In genomic region chr6:9225441-9225871, GRCh38 we compare ENCODE assay signal across 23 cellular contexts.
DNase-seq lines count a peak whose midpoint lies in the region; ATAC-seq and TF ChIP-seq lines count a peak whose summit lies in the region.
"Had no signal": no experiment of that assay in that cellular context is flagged by ENCODE, and none has a peak within 500 bp of the region (broad histone marks: within the 10 kb centered on the region; RNA-seq: fewer than 3 reads in every experiment).

No MANE protein-coding gene starts in this region.

- no peak overlapping the region for H4K8ac ChIP-seq in trophoblast cell (ENCODE audit: low read depth, low read length)

- H2BK5ac ChIP-seq in trophoblast cell (ENCODE audit: low read depth, low read length, poor library complexity), result no peak overlapping the region

- intact Hi-C loops in colonic mucosa (cut with DNase I), result no loop called here

- H3K9me3 ChIP-seq in trophoblast cell (ENCODE audit: insufficient read depth, low read depth, low read length) (no peaks in the 10 kb centered on the region), colonic mucosa (no peaks in the 10 kb centered on the region)
- H3K9me3 ChIP-seq: BE2C, right atrium auricular region, testis had no signal

- no peaks in the 10 kb centered on the region for H3K79me2 ChIP-seq in trophoblast cell (ENCODE audit: control insufficient read depth, insufficient read depth, low read length, poor library complexity)

- ATAC-seq in GM21576 (IDR thresholded peaks at IDR 0.05; ENCODE audit: unreplicated experiment), result no peak
- ATAC-seq: activated naive CD4-positive, alpha-beta T cell treated with anti-CD3 and anti-CD28 coated beads, Interleukin-2, amount 50 U/mL, for 72 hours; activated T-cell treated with anti-CD3 and anti-CD28 coated beads, Interleukin-2, amount 50 U/mL, for 72 hours; GM12878 had no signal

- no peak overlapping the region for H3K23ac ChIP-seq in trophoblast cell (ENCODE audit: low read length)

- peaks cover 2% of the 10 kb centered on the region for H3K79me1 ChIP-seq in trophoblast cell (ENCODE audit: low read length)

- H3K4ac ChIP-seq in trophoblast cell (ENCODE audit: low read depth, low read length), result no peak overlapping the region

- H3K27me3 ChIP-seq in trophoblast cell (ENCODE audit: insufficient read depth, low read length) (no peaks in the 10 kb centered on the region), colonic mucosa (no peaks in the 10 kb centered on the region)
- H3K27me3 ChIP-seq: BE2C, brain microvascular endothelial cell, right atrium auricular region, testis had no signal

- H4K91ac ChIP-seq in trophoblast cell (ENCODE audit: low read depth, low read length), result no peak overlapping the region

- no peak overlapping the region for H3K4me2 ChIP-seq in trophoblast cell (ENCODE audit: low read length)

- no CpG with 5 or more reads among the region's 3 CpGs for WGBS in trophoblast cell (ENCODE audit: extremely low coverage, insufficient coverage, insufficient read length)

- no peak for TF ChIP-seq CTCF in colonic mucosa (IDR thresholded peaks at IDR 0.05)

- H2BK12ac ChIP-seq in trophoblast cell (ENCODE audit: low read length), result no peak overlapping the region

- H3K4me1 ChIP-seq in trophoblast cell (ENCODE audit: control insufficient read depth in 1 of 2, insufficient read depth in 2 of 2, low read length in 2 of 2), result peaks cover 2 to 5% of the 10 kb centered on the region in 2 experiments
- H3K4me1 ChIP-seq in colonic mucosa, result no peaks in the 10 kb centered on the region
- H3K4me1 ChIP-seq: BE2C, right atrium auricular region, testis had no signal

- no peak overlapping the region for H2AFZ ChIP-seq in trophoblast cell (ENCODE audit: insufficient read depth, low read length, poor library complexity)

- no peak overlapping the region for H2BK120ac ChIP-seq in trophoblast cell (ENCODE audit: insufficient read depth, low read length, poor library complexity)

- no peak overlapping the region for H3K18ac ChIP-seq in trophoblast cell (ENCODE audit: low read length)

- peak overlapping the region; percentile 79 for H3K27ac ChIP-seq in trophoblast cell (ENCODE audit: low read depth, low read length)
- H3K27ac ChIP-seq in colonic mucosa, result no peak overlapping the region
- H3K27ac ChIP-seq: brain microvascular endothelial cell, right atrium auricular region, testis had no signal

- no peak overlapping the region for H2AK5ac ChIP-seq in trophoblast cell (ENCODE audit: low read length)

- no peak overlapping the region for H4K12ac ChIP-seq in trophoblast cell (ENCODE audit: low read depth, low read length)

- H3K36me3 ChIP-seq in trophoblast cell (ENCODE audit: control insufficient read depth in 1 of 2, insufficient read depth in 2 of 2, low read length in 2 of 2), result peaks cover 0 to 1% of the 10 kb centered on the region in 2 experiments
- no peaks in the 10 kb centered on the region for H3K36me3 ChIP-seq in colonic mucosa
- H3K36me3 ChIP-seq: BE2C, brain microvascular endothelial cell, right atrium auricular region had no signal

- no peak overlapping the region for H3K9ac ChIP-seq in trophoblast cell (ENCODE audit: low read length)
- H3K9ac ChIP-seq in colonic mucosa (ENCODE audit: low read depth in 2 of 2, low read length in 2 of 2), result no peak overlapping the region

- H3K14ac ChIP-seq in trophoblast cell (ENCODE audit: low read length), result no peak overlapping the region

- DNase-seq in EL (peak; percentile 37), amniotic epithelial cell (ENCODE audit: low read depth) (peak; percentile 91), fibroblast of gingiva (ENCODE audit: low read depth) (peak; percentile 17), trophoblast cell (peak; percentile 12 to 58), GF-D8 (lab: John Stamatoyannopoulos, UW) (no peak), cerebellar nuclear complex (lab: John Stamatoyannopoulos, UW) (no peak), colonic mucosa (no peak)
- DNase-seq: activated CD4-positive, CD25-positive, alpha-beta regulatory T cell treated with anti-CD3 and anti-CD28 coated beads, Interleukin-2, amount 50 U/mL, for 72 hours; activated T-cell treated with anti-CD3 and anti-CD28 coated beads, Interleukin-2, amount 50 U/mL, for 72 hours; BE2C; brain microvascular endothelial cell; glutamatergic neuron; H7; NCI-H146; NCI-H446; NK-92 treated with Interleukin-12 subunit alpha and Interleukin-12 subunit beta, amount 100 ng/mL, for 24 hours; nucleus accumbens; stimulated activated CD4-positive, alpha-beta T cell treated with anti-CD3 and anti-CD28 coated beads, Interleukin-15, amount 100 ng/mL, for 24 hours; testis had no signal

- H3K4me3 ChIP-seq in trophoblast cell (ENCODE audit: low read depth, low read length), result no peak overlapping the region
- H3K4me3 ChIP-seq in colonic mucosa, result no peak overlapping the region
- H3K4me3 ChIP-seq: GM12878, right atrium auricular region, testis had no signal

Comparison
In these comparisons a context has a peak if more than half of its experiments do, and no peak if none do; other contexts are left out.
1. DNase-seq: peak in EL (single experiment), amniotic epithelial cell (single experiment), fibroblast of gingiva (single experiment) and trophoblast cell (2 of 2); none in GF-D8 (single experiment), cerebellar nuclear complex (0 of 2) and colonic mucosa (single experiment).